In the genomic region with DNA sequence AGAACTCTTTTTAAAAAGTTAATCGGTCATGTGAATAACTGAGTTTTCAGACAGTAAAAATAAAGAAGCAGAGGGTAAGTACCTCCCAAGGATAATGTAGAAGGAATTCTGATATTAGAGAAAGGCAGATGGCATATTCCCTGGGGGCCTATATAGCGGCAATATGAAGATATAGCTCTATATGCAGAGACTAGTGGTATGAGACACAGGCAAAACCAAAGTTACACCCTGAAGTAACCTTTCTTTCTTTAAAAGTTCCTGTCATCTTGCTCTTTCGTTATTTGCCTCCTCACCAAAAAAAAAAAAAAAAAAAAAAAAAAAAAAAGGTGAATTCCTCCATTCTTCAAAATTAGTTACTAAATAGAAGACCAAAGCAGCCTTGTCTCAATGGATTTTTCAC, we compare ENCODE assay signal across 1 cellular context.
TF ChIP-seq lines count a peak whose summit lies in the region.

No MANE protein-coding gene starts in this region.

TF ChIP-seq in GM23338, 12 proteins besides CTCF, POLR2A, EP300 and RAD21 (continued from another document):
- TF ChIP-seq, protein P1, sequence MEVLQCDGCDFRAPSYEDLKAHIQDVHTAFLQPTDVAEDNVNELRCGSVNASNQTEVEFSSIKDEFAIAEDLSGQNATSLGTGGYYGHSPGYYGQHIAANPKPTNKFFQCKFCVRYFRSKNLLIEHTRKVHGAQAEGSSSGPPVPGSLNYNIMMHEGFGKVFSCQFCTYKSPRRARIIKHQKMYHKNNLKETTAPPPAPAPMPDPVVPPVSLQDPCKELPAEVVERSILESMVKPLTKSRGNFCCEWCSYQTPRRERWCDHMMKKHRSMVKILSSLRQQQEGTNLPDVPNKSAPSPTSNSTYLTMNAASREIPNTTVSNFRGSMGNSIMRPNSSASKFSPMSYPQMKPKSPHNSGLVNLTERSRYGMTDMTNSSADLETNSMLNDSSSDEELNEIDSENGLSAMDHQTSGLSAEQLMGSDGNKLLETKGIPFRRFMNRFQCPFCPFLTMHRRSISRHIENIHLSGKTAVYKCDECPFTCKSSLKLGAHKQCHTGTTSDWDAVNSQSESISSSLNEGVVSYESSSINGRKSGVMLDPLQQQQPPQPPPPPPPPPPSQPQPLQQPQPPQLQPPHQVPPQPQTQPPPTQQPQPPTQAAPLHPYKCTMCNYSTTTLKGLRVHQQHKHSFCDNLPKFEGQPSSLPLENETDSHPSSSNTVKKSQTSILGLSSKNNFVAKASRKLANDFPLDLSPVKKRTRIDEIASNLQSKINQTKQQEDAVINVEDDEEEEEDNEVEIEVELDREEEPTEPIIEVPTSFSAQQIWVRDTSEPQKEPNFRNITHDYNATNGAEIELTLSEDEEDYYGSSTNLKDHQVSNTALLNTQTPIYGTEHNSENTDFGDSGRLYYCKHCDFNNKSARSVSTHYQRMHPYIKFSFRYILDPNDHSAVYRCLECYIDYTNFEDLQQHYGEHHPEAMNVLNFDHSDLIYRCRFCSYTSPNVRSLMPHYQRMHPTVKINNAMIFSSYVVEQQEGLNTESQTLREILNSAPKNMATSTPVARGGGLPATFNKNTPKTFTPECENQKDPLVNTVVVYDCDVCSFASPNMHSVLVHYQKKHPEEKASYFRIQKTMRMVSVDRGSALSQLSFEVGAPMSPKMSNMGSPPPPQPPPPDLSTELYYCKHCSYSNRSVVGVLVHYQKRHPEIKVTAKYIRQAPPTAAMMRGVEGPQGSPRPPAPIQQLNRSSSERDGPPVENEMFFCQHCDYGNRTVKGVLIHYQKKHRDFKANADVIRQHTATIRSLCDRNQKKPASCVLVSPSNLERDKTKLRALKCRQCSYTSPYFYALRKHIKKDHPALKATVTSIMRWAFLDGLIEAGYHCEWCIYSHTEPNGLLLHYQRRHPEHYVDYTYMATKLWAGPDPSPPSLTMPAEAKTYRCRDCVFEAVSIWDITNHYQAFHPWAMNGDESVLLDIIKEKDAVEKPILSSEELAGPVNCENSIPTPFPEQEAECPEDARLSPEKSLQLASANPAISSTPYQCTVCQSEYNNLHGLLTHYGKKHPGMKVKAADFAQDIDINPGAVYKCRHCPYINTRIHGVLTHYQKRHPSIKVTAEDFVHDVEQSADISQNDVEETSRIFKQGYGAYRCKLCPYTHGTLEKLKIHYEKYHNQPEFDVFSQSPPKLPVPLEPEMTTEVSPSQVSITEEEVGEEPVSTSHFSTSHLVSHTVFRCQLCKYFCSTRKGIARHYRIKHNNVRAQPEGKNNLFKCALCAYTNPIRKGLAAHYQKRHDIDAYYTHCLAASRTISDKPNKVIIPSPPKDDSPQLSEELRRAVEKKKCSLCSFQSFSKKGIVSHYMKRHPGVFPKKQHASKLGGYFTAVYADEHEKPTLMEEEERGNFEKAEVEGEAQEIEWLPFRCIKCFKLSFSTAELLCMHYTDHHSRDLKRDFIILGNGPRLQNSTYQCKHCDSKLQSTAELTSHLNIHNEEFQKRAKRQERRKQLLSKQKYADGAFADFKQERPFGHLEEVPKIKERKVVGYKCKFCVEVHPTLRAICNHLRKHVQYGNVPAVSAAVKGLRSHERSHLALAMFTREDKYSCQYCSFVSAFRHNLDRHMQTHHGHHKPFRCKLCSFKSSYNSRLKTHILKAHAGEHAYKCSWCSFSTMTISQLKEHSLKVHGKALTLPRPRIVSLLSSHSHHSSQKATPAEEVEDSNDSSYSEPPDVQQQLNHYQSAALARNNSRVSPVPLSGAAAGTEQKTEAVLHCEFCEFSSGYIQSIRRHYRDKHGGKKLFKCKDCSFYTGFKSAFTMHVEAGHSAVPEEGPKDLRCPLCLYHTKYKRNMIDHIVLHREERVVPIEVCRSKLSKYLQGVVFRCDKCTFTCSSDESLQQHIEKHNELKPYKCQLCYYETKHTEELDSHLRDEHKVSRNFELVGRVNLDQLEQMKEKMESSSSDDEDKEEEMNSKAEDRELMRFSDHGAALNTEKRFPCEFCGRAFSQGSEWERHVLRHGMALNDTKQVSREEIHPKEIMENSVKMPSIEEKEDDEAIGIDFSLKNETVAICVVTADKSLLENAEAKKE (CRISPR knock-in tag; IDR thresholded peaks at IDR 0.05) = no peak
- TF ChIP-seq ZNF331 (CRISPR knock-in tag; IDR thresholded peaks at IDR 0.05; ENCODE audit: low read depth) (no peak), ZNF114 (CRISPR knock-in tag; IDR thresholded peaks at IDR 0.05) (no peak), STAT1 (IDR thresholded peaks at IDR 0.05; ENCODE audit: unreplicated experiment) (no peak), NANOG (IDR thresholded peaks at IDR 0.05; ENCODE audit: borderline replicate concordance) (no peak), REST (IDR thresholded peaks at IDR 0.05; ENCODE audit: unreplicated experiment) (no peak)
